ENCODE assay signal across 21 cellular contexts in genomic region chr17:6259899-6260298, GRCh38.
"Had no signal": no experiment of that assay in that cellular context is flagged by ENCODE, and none has a peak within 500 bp of the region (broad histone marks: within the 10 kb centered on the region; RNA-seq: fewer than 3 reads in every experiment).

No MANE protein-coding gene starts in this region.

- H3K4me1 Mint-ChIP-seq: T-cell had no signal

- H3K4me2 ChIP-seq: SK-N-SH had no signal

- H3K36me3 Mint-ChIP-seq: T-cell had no signal

- H3K4me3 ChIP-seq: MG63 had no signal

- H3K9me3 ChIP-seq: MG63, SK-N-SH had no signal

- H3K9me3 Mint-ChIP-seq: T-cell had no signal

- H3K4me3 Mint-ChIP-seq: T-cell had no signal

- FAIRE-seq: HepG2, RCC 7860 had no signal

- H3K36me3 ChIP-seq: MG63 had no signal

- DNase-seq: IMR-90, Karpas-422, KG1, MG63, NCI-H1105, NCI-H1417, NCI-H1436 treated with DMSO at 0.1 percent for 48 hours, NCI-H1694, NCI-H187 treated with DMSO at 0.1 percent for 48 hours, NCI-H2029 treated with DMSO at 0.1 percent for 48 hours, NCI-H2227 treated with DMSO at 0.1 percent for 48 hours, NCI-H524 treated with DMSO at 0.1 percent for 48 hours, NCI-H69, NCI-H774, RPMI8226, SHP77, SK-N-SH, SW 1271, T-cell had no signal

- H3K27me3 ChIP-seq: MG63 had no signal

- H3K27ac Mint-ChIP-seq: T-cell had no signal

- H3K9ac ChIP-seq: SK-N-SH had no signal
